In the genomic region with DNA sequence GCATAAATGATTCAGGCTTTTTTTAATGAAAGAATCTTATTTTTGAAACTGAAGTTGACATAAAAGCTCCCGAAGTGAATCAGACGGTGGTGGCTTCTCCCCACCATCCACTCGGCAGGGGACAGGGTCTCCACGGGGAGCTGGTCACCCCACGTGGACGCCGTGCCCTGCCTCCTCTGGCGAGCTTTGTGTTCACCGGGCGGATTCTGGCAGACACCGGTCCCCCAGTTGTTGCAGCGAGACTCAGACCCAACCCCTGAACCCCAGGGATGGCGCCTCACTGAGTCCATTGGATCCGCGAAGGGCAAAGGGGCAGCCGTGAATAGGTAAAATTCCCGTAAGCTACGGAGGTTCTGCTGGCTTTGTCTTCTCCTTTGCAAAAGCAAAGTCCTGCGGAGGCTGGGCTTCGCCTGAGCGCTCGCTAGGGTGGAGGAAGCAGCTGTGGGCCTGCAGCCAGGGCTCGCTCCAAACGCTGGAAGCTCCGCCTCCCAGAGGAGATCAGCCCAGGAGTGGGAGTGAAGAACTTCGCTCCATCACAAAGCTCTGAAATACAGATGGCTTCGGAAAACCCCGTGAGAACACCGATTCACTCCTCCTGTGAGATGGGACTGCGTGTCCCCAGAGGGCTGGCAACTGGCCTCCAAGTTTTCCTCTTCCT, we compare ENCODE assay signal across 1 cellular context.
TF ChIP-seq lines count a peak whose summit lies in the region.

No MANE protein-coding gene starts in this region.

TF ChIP-seq in H1, 55 proteins besides CTCF, POLR2A, EP300 and RAD21:
- TF ChIP-seq CHD2 (IDR thresholded peaks at IDR 0.05; ENCODE audit: low read length): no peak
- TF ChIP-seq SP1 (IDR thresholded peaks at IDR 0.05; ENCODE audit: low read depth, low read length): 0 out of 2 replicates have a peak, but pooled peaks have one; percentile 30
